ENCODE assay signal across 14 cellular contexts in genomic region chr3:101384426-101384825, GRCh38.
A peak's percentile ranks its signal among the peaks of the same experiment; 100 is the strongest.
DNase-seq lines count a peak whose midpoint lies in the region; ATAC-seq, FAIRE-seq and TF ChIP-seq lines count a peak whose summit lies in the region.
"Had no signal": no experiment of that assay in that cellular context is flagged by ENCODE, and none has a peak within 500 bp of the region (broad histone marks: within the 10 kb centered on the region; RNA-seq: fewer than 3 reads in every experiment).

No MANE protein-coding gene starts in this region.

- H2AFZ ChIP-seq in K562 (ENCODE audit: low read depth, low read length) (no peak overlapping the region), Karpas-422 (ENCODE audit: low read length) (no peak overlapping the region)

- H3K9me3 Mint-ChIP-seq in natural killer cell = peaks cover 4 to 10% of the 10 kb centered on the region in 2 donors
- H3K9me3 Mint-ChIP-seq in natural killer cell treated with Interleukin-12 subunit alpha and Interleukin-12 subunit beta and Interleukin-15 and Interleukin-18, amount 100 ng/mL, for 72 hours = peaks cover 4% of the 10 kb centered on the region
- H3K9me3 Mint-ChIP-seq in progenitor cell of endocrine pancreas (ENCODE audit: low read depth) = peaks cover 9% of the 10 kb centered on the region

- H4K20me1 ChIP-seq in K562 (replicated peaks; ENCODE audit: control insufficient read depth, insufficient read depth, low read length) (no peaks in the 10 kb centered on the region), Karpas-422 (ENCODE audit: insufficient read depth, low read depth, low read length) (no peaks in the 10 kb centered on the region)

- no peaks in the 10 kb centered on the region for H3K36me3 Mint-ChIP-seq in natural killer cell
- H3K36me3 Mint-ChIP-seq in natural killer cell treated with Interleukin-12 subunit alpha and Interleukin-12 subunit beta and Interleukin-15 and Interleukin-18, amount 100 ng/mL, for 72 hours = peaks cover 5% of the 10 kb centered on the region
- H3K36me3 Mint-ChIP-seq in progenitor cell of endocrine pancreas (ENCODE audit: insufficient read depth) = peaks cover 13% of the 10 kb centered on the region

- no TSS peak for BruUV-seq in K562 (replicated peaks; lab: Mats Ljungman, UMichigan)

- no peaks in the 10 kb centered on the region for H3K9me2 ChIP-seq in Karpas-422 (replicated peaks; ENCODE audit: insufficient read depth, low read length)

- H3K4me3 Mint-ChIP-seq in natural killer cell (no peak overlapping the region), progenitor cell of endocrine pancreas (ENCODE audit: low read depth) (no peak overlapping the region)
- no peak overlapping the region for H3K4me3 Mint-ChIP-seq in natural killer cell treated with Interleukin-12 subunit alpha and Interleukin-12 subunit beta and Interleukin-15 and Interleukin-18, amount 100 ng/mL, for 72 hours

- H3K9ac ChIP-seq in K562 (ENCODE audit: insufficient read depth in 1 of 2, low read depth in 2 of 2, low read length in 2 of 2) = no peak overlapping the region
- H3K9ac ChIP-seq in Karpas-422 (ENCODE audit: low read length) = no peak overlapping the region
- H3K9ac ChIP-seq: BLaER1 had no signal

- DNase-seq in natural killer cell (no peak), K562 (ENCODE audit: extremely low read depth in 1 of 4, low spot score in 3 of 4) (no peak), progenitor cell of endocrine pancreas (ENCODE audit: low spot score, unreplicated experiment) (no peak), Karpas-422 (no peak), D721Med (ENCODE audit: insufficient read length, low spot score) (no peak)
- DNase-seq in natural killer cell treated with Interleukin-12 subunit alpha and Interleukin-12 subunit beta and Interleukin-15 and Interleukin-18, amount 100 ng/mL, for 72 hours (ENCODE audit: low spot score) = no peak
- DNase-seq: AML-193, DMS 273 treated with DMSO at 0.1 percent for 48 hours had no signal

- TF ChIP-seq CTCF in natural killer cell (IDR thresholded peaks at IDR 0.05) = no peak
- TF ChIP-seq CTCF in K562 (IDR thresholded peaks at IDR 0.05 in 2 of 3, conservative IDR thresholded peaks at IDR 0.05 in 1 of 3; ENCODE audit: insufficient read depth in 2 of 3, low read depth in 1 of 3, low read length in 3 of 3) = no peak
- no peak for TF ChIP-seq CTCF in progenitor cell of endocrine pancreas (IDR thresholded peaks at IDR 0.05; ENCODE audit: unreplicated experiment)
- TF ChIP-seq CTCF in D721Med (IDR thresholded peaks at IDR 0.05; ENCODE audit: insufficient read depth, missing control alignments) = no peak

- in situ Hi-C loops in K562 (cut with MboI) = no loop called here

- H3K79me2 ChIP-seq in K562 (ENCODE audit: control insufficient read depth, insufficient read depth, low read length) (peaks cover 13% of the 10 kb centered on the region; the same call in 2 of the 3 replicates), Karpas-422 (ENCODE audit: low read length) (peaks cover 22% of the 10 kb centered on the region)

- H3K27ac ChIP-seq in K562 (ENCODE audit: extremely low read depth, low read depth, low read length) (no peak overlapping the region), Karpas-422 (ENCODE audit: low read length) (no peak overlapping the region)
- H3K27ac ChIP-seq: A549, BLaER1, HL-60 had no signal

- H3K9me3 ChIP-seq in K562 (replicated peaks; ENCODE audit: control insufficient read depth, insufficient read depth, low read depth, low read length) (no peaks in the 10 kb centered on the region), Karpas-422 (ENCODE audit: low read length) (peaks cover 11% of the 10 kb centered on the region)

- H3K27me3 ChIP-seq in K562 (ENCODE audit: control insufficient read depth in 2 of 2, insufficient read depth in 2 of 2, low read length in 2 of 2) = no peaks in the 10 kb centered on the region
- H3K27me3 ChIP-seq in Karpas-422 (ENCODE audit: low read length) = no peaks in the 10 kb centered on the region
- H3K27me3 ChIP-seq: BLaER1 had no signal

- H3K9me1 ChIP-seq in K562 (ENCODE audit: control insufficient read depth, insufficient read depth, low read length) = no peaks in the 10 kb centered on the region

- intact Hi-C loops in natural killer cell (cut with micrococcal nuclease) = loop anchor here (5.0 to 10.0 kb wide), 3 partner anchors 130 to 1067 kb away; partner anchors contain the start of genes PCNP and SENP7
- intact Hi-C loops in K562 (cut with micrococcal nuclease) = loop anchor here (5.0 to 10.0 kb wide), 2 partner anchors 180 to 312 kb away; partner anchors contain the start of gene TRMT10C

- no peak for TF ChIP-seq RAD21 in K562 (CRISPR knock-in tag; conservative IDR thresholded peaks at IDR 0.05 in 1 of 2, IDR thresholded peaks at IDR 0.05 in 1 of 2)

- H3K4me2 ChIP-seq in K562 (ENCODE audit: insufficient read depth, low read length) = no peak overlapping the region
- H3K4me2 ChIP-seq in Karpas-422 (ENCODE audit: low read depth, low read length, poor library complexity, severe bottlenecking) = no peak overlapping the region
- H3K4me2 ChIP-seq: A549, BLaER1 had no signal

- FAIRE-seq in K562 (lab: Jason Lieb, UNC) (no peak), D721Med (lab: Jason Lieb, UNC) (no peak)
- FAIRE-seq: A549, GM18507, H54 had no signal

- CTCF ChIA-PET in K562 (lab: Yijun Ruan, JAX; ENCODE audit: low intra/inter-chr PET ratio) = no interaction called here

- H3K4me1 ChIP-seq in K562 (replicated peaks in 1 of 2; ENCODE audit: control insufficient read depth in 2 of 2, insufficient read depth in 2 of 2, low read length in 2 of 2) (peaks cover 0 to 7% of the 10 kb centered on the region in 2 experiments; a peak in 2 of 5 replicates), Karpas-422 (ENCODE audit: low read length) (peaks cover 20% of the 10 kb centered on the region)
- H3K4me1 ChIP-seq: A549 had no signal

- H3K36me3 ChIP-seq in K562 (ENCODE audit: control insufficient read depth, insufficient read depth, low read length) (peaks cover 3% of the 10 kb centered on the region; the same call in 1 of the 3 replicates), Karpas-422 (ENCODE audit: insufficient read depth, low read length) (no peaks in the 10 kb centered on the region; the same call in 1 of the 2 replicates)

- H3K4me3 ChIP-seq in K562 (no peak overlapping the region), Karpas-422 (ENCODE audit: low read length) (no peak overlapping the region)
- H3K4me3 ChIP-seq: A549, BLaER1 had no signal

- 95% methylated on average over 9 of the region's 10 CpGs for WGBS in K562 (ENCODE audit: insufficient coverage, low coverage, missing lambda C conversion rate)

- H3K27me3 Mint-ChIP-seq in natural killer cell (ENCODE audit: low read depth in 2 of 2) = no peaks in the 10 kb centered on the region
- H3K27me3 Mint-ChIP-seq in natural killer cell treated with Interleukin-12 subunit alpha and Interleukin-12 subunit beta and Interleukin-15 and Interleukin-18, amount 100 ng/mL, for 72 hours = no peaks in the 10 kb centered on the region
- no peaks in the 10 kb centered on the region for H3K27me3 Mint-ChIP-seq in progenitor cell of endocrine pancreas

- POLR2A ChIA-PET in K562 (lab: Yijun Ruan, JAX) = no interaction called here

- no peak for TF ChIP-seq POLR2A in K562 (conservative IDR thresholded peaks at IDR 0.05)

- no peak for TF ChIP-seq EP300 in K562 (IDR thresholded peaks at IDR 0.05; ENCODE audit: low read length)

- ATAC-seq in natural killer cell (no peak), K562 (no peak)
- no peak for ATAC-seq in natural killer cell treated with Interleukin-12 subunit alpha and Interleukin-12 subunit beta and Interleukin-15 and Interleukin-18, amount 100 ng/mL, for 72 hours
- ATAC-seq: HCT116 had no signal

- peak overlapping the region; percentile 44 to 62 for H3K27ac Mint-ChIP-seq in natural killer cell
- H3K27ac Mint-ChIP-seq in natural killer cell treated with Interleukin-12 subunit alpha and Interleukin-12 subunit beta and Interleukin-15 and Interleukin-18, amount 100 ng/mL, for 72 hours = peak overlapping the region in 1 of 2 donors; percentile 71
- peak overlapping the region; percentile 37 for H3K27ac Mint-ChIP-seq in progenitor cell of endocrine pancreas

- peaks cover 38 to 48% of the 10 kb centered on the region in 2 donors for H3K4me1 Mint-ChIP-seq in natural killer cell
- peaks cover 35 to 38% of the 10 kb centered on the region in 2 donors for H3K4me1 Mint-ChIP-seq in natural killer cell treated with Interleukin-12 subunit alpha and Interleukin-12 subunit beta and Interleukin-15 and Interleukin-18, amount 100 ng/mL, for 72 hours (ENCODE audit: low read depth in 2 of 2)
- no peaks in the 10 kb centered on the region for H3K4me1 Mint-ChIP-seq in progenitor cell of endocrine pancreas (ENCODE audit: low read depth)

TF ChIP-seq in K562, 482 proteins besides CTCF, POLR2A, EP300 and RAD21:
- 0 out of 2 replicates have a peak, but pooled peaks have one; percentile 16 for TF ChIP-seq POLR2G (IDR thresholded peaks at IDR 0.05; ENCODE audit: low read depth, low read length)
- no peak for TF ChIP-seq E2F3 (CRISPR knock-in tag; IDR thresholded peaks at IDR 0.05)
- no peak for TF ChIP-seq ZNF124 (CRISPR knock-in tag; IDR thresholded peaks at IDR 0.05)
